8 cellular contexts compared by ENCODE assay signal in genomic region chr22:29989446-29989845, GRCh38.
"Had no signal": no experiment of that assay in that cellular context is flagged by ENCODE, and none has a peak within 500 bp of the region (broad histone marks: within the 10 kb centered on the region; RNA-seq: fewer than 3 reads in every experiment).

No MANE protein-coding gene starts in this region.

- H3K4me3 ChIP-seq: GM23248, GM23338, HAP-1 had no signal

- H3K27ac Mint-ChIP-seq: GM23338, HFFc6 had no signal

- DNase-seq: GM23248, GOT3, H7, H9, HFFc6 had no signal

- ATAC-seq: GM23338, HCT116 had no signal

- H3K4me3 Mint-ChIP-seq: GM23338, H9, HFFc6 had no signal

- H3K27ac ChIP-seq: GM23248 had no signal

- H3K9me3 ChIP-seq: HAP-1 had no signal
